2 cellular contexts compared by ENCODE assay signal in the genomic region with DNA sequence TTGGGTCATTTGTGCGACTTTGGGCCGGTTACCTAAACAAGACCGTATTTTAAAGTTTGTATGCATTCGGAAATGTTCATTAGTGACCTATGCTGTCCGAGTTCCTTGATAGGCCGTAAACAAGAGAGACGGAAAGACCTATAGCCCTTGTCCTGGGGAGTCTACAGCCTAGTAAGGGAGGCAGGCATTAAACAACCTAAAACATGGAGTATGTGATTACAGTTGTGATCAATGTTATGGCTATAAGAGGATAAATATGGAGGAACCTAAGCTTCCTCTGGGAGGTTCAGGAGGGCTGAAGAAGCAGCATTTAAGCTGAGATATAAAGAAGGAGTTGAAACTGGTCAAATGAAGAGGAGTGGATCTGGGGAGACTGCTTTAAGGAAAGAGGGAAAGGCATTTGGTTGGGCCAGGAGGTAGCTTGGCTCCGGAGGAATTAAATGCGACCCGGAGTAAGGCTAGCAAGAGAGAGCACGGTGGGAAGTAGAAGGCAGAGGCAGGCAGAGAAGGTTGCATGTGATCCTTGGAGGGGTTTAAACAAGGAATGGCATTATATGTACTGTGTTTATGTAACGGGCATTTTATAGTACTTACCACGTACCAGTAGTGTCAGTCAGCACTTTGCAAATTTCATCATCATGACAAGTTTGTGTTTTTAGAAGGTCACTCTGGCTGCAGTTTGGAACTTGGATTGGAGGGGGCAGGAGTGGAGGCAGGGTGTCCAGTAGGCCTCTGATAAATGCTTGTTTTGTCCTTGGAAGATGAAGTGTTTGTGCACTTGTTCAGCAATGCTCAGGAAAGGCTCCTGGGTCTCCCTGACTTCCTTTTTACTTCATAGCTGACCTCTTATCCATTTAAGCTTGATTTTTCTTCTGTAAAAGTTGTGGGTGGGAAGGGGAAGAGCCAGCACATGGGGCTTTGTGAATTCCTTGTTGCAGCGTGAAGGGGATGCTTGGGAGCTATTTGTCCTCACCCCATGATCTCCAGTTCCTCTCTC.
A peak's percentile ranks its signal among the peaks of the same experiment; 100 is the strongest.
TF ChIP-seq lines count a peak whose summit lies in the region.

No MANE protein-coding gene starts in this region.

TF ChIP-seq in WTC11, 78 proteins besides CTCF, POLR2A, EP300 and RAD21:
- peak; percentile 71 for TF ChIP-seq GABPB1 (CRISPR knock-in tag; IDR thresholded peaks at IDR 0.05)
- TF ChIP-seq, protein P1, sequence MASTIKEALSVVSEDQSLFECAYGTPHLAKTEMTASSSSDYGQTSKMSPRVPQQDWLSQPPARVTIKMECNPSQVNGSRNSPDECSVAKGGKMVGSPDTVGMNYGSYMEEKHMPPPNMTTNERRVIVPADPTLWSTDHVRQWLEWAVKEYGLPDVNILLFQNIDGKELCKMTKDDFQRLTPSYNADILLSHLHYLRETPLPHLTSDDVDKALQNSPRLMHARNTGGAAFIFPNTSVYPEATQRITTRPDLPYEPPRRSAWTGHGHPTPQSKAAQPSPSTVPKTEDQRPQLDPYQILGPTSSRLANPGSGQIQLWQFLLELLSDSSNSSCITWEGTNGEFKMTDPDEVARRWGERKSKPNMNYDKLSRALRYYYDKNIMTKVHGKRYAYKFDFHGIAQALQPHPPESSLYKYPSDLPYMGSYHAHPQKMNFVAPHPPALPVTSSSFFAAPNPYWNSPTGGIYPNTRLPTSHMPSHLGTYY (CRISPR knock-in tag; IDR thresholded peaks at IDR 0.05), result no peak

TF ChIP-seq in HepG2, 621 proteins besides CTCF, POLR2A, EP300 and RAD21 (continues in another document):
- TF ChIP-seq, protein P2, sequence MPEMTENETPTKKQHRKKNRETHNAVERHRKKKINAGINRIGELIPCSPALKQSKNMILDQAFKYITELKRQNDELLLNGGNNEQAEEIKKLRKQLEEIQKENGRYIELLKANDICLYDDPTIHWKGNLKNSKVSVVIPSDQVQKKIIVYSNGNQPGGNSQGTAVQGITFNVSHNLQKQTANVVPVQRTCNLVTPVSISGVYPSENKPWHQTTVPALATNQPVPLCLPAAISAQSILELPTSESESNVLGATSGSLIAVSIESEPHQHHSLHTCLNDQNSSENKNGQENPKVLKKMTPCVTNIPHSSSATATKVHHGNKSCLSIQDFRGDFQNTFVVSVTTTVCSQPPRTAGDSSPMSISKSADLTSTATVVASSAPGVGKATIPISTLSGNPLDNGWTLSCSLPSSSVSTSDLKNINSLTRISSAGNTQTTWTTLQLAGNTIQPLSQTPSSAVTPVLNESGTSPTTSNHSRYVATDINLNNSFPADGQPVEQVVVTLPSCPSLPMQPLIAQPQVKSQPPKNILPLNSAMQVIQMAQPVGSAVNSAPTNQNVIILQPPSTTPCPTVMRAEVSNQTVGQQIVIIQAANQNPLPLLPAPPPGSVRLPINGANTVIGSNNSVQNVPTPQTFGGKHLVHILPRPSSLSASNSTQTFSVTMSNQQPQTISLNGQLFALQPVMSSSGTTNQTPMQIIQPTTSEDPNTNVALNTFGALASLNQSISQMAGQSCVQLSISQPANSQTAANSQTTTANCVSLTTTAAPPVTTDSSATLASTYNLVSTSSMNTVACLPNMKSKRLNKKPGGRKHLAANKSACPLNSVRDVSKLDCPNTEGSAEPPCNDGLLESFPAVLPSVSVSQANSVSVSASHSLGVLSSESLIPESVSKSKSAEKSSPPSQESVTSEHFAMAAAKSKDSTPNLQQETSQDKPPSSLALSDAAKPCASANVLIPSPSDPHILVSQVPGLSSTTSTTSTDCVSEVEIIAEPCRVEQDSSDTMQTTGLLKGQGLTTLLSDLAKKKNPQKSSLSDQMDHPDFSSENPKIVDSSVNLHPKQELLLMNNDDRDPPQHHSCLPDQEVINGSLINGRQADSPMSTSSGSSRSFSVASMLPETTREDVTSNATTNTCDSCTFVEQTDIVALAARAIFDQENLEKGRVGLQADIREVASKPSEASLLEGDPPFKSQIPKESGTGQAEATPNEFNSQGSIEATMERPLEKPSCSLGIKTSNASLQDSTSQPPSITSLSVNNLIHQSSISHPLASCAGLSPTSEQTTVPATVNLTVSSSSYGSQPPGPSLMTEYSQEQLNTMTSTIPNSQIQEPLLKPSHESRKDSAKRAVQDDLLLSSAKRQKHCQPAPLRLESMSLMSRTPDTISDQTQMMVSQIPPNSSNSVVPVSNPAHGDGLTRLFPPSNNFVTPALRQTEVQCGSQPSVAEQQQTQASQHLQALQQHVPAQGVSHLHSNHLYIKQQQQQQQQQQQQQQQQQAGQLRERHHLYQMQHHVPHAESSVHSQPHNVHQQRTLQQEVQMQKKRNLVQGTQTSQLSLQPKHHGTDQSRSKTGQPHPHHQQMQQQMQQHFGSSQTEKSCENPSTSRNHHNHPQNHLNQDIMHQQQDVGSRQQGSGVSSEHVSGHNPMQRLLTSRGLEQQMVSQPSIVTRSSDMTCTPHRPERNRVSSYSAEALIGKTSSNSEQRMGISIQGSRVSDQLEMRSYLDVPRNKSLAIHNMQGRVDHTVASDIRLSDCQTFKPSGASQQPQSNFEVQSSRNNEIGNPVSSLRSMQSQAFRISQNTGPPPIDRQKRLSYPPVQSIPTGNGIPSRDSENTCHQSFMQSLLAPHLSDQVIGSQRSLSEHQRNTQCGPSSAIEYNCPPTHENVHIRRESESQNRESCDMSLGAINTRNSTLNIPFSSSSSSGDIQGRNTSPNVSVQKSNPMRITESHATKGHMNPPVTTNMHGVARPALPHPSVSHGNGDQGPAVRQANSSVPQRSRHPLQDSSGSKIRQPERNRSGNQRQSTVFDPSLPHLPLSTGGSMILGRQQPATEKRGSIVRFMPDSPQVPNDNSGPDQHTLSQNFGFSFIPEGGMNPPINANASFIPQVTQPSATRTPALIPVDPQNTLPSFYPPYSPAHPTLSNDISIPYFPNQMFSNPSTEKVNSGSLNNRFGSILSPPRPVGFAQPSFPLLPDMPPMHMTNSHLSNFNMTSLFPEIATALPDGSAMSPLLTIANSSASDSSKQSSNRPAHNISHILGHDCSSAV (CRISPR knock-in tag; IDR thresholded peaks at IDR 0.05; ENCODE audit: borderline replicate concordance), result no peak; the same call in 1 of the 2 replicates
- TF ChIP-seq MXI1 (IDR thresholded peaks at IDR 0.05; ENCODE audit: borderline replicate concordance, low read depth, low read length), result no peak
- TF ChIP-seq, protein P3, sequence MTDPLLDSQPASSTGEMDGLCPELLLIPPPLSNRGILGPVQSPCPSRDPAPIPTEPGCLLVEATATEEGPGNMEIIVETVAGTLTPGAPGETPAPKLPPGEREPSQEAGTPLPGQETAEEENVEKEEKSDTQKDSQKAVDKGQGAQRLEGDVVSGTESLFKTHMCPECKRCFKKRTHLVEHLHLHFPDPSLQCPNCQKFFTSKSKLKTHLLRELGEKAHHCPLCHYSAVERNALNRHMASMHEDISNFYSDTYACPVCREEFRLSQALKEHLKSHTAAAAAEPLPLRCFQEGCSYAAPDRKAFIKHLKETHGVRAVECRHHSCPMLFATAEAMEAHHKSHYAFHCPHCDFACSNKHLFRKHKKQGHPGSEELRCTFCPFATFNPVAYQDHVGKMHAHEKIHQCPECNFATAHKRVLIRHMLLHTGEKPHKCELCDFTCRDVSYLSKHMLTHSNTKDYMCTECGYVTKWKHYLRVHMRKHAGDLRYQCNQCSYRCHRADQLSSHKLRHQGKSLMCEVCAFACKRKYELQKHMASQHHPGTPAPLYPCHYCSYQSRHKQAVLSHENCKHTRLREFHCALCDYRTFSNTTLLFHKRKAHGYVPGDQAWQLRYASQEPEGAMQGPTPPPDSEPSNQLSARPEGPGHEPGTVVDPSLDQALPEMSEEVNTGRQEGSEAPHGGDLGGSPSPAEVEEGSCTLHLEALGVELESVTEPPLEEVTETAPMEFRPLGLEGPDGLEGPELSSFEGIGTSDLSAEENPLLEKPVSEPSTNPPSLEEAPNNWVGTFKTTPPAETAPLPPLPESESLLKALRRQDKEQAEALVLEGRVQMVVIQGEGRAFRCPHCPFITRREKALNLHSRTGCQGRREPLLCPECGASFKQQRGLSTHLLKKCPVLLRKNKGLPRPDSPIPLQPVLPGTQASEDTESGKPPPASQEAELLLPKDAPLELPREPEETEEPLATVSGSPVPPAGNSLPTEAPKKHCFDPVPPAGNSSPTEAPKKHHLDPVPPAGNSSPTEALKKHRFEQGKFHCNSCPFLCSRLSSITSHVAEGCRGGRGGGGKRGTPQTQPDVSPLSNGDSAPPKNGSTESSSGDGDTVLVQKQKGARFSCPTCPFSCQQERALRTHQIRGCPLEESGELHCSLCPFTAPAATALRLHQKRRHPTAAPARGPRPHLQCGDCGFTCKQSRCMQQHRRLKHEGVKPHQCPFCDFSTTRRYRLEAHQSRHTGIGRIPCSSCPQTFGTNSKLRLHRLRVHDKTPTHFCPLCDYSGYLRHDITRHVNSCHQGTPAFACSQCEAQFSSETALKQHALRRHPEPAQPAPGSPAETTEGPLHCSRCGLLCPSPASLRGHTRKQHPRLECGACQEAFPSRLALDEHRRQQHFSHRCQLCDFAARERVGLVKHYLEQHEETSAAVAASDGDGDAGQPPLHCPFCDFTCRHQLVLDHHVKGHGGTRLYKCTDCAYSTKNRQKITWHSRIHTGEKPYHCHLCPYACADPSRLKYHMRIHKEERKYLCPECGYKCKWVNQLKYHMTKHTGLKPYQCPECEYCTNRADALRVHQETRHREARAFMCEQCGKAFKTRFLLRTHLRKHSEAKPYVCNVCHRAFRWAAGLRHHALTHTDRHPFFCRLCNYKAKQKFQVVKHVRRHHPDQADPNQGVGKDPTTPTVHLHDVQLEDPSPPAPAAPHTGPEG (CRISPR knock-in tag; IDR thresholded peaks at IDR 0.05), result peak; percentile 6; the same call in 1 of the 2 replicates
- 0 out of 2 replicates have a peak, but pooled peaks have one; percentile 8 for TF ChIP-seq KLF6 (CRISPR knock-in tag; IDR thresholded peaks at IDR 0.05)
- TF ChIP-seq SCMH1 (CRISPR knock-in tag; IDR thresholded peaks at IDR 0.05; ENCODE audit: borderline replicate concordance), result no peak
- TF ChIP-seq MTF2 (CRISPR knock-in tag; IDR thresholded peaks at IDR 0.05; ENCODE audit: borderline replicate concordance), result peak; percentile 4; the same call in 1 of the 2 replicates
- TF ChIP-seq ZNF331 (CRISPR knock-in tag; IDR thresholded peaks at IDR 0.05), result no peak
- peak; percentile 10; the same call in 1 of the 2 replicates for TF ChIP-seq TBP (CRISPR knock-in tag; IDR thresholded peaks at IDR 0.05)
- no peak for TF ChIP-seq SKI (IDR thresholded peaks at IDR 0.05; ENCODE audit: partially characterized antibody)
- TF ChIP-seq, protein P4, sequence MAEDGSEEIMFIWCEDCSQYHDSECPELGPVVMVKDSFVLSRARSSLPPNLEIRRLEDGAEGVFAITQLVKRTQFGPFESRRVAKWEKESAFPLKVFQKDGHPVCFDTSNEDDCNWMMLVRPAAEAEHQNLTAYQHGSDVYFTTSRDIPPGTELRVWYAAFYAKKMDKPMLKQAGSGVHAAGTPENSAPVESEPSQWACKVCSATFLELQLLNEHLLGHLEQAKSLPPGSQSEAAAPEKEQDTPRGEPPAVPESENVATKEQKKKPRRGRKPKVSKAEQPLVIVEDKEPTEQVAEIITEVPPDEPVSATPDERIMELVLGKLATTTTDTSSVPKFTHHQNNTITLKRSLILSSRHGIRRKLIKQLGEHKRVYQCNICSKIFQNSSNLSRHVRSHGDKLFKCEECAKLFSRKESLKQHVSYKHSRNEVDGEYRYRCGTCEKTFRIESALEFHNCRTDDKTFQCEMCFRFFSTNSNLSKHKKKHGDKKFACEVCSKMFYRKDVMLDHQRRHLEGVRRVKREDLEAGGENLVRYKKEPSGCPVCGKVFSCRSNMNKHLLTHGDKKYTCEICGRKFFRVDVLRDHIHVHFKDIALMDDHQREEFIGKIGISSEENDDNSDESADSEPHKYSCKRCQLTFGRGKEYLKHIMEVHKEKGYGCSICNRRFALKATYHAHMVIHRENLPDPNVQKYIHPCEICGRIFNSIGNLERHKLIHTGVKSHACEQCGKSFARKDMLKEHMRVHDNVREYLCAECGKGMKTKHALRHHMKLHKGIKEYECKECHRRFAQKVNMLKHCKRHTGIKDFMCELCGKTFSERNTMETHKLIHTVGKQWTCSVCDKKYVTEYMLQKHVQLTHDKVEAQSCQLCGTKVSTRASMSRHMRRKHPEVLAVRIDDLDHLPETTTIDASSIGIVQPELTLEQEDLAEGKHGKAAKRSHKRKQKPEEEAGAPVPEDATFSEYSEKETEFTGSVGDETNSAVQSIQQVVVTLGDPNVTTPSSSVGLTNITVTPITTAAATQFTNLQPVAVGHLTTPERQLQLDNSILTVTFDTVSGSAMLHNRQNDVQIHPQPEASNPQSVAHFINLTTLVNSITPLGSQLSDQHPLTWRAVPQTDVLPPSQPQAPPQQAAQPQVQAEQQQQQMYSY (CRISPR knock-in tag; IDR thresholded peaks at IDR 0.05), result no peak
- TF ChIP-seq, protein P5, sequence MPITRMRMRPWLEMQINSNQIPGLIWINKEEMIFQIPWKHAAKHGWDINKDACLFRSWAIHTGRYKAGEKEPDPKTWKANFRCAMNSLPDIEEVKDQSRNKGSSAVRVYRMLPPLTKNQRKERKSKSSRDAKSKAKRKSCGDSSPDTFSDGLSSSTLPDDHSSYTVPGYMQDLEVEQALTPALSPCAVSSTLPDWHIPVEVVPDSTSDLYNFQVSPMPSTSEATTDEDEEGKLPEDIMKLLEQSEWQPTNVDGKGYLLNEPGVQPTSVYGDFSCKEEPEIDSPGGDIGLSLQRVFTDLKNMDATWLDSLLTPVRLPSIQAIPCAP (CRISPR knock-in tag; IDR thresholded peaks at IDR 0.05; ENCODE audit: low read depth), result no peak
- 0 out of 2 replicates have a peak, but pooled peaks have one; percentile 15 for TF ChIP-seq ZNF552 (CRISPR knock-in tag; IDR thresholded peaks at IDR 0.05; ENCODE audit: borderline replicate concordance)
- TF ChIP-seq ZNF607 (CRISPR knock-in tag; IDR thresholded peaks at IDR 0.05; ENCODE audit: borderline replicate concordance), result 0 out of 2 replicates have a peak, but pooled peaks have one; percentile 9
- no peak for TF ChIP-seq SOX5 (CRISPR knock-in tag; IDR thresholded peaks at IDR 0.05; ENCODE audit: borderline replicate concordance)
- no peak for TF ChIP-seq ZMYM2 (CRISPR knock-in tag; IDR thresholded peaks at IDR 0.05)
- TF ChIP-seq, protein P6, sequence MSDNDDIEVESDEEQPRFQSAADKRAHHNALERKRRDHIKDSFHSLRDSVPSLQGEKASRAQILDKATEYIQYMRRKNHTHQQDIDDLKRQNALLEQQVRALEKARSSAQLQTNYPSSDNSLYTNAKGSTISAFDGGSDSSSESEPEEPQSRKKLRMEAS (IDR thresholded peaks at IDR 0.05), result no peak
- no peak for TF ChIP-seq ZBTB1 (CRISPR knock-in tag; IDR thresholded peaks at IDR 0.05; ENCODE audit: borderline replicate concordance)
- TF ChIP-seq, protein P7, sequence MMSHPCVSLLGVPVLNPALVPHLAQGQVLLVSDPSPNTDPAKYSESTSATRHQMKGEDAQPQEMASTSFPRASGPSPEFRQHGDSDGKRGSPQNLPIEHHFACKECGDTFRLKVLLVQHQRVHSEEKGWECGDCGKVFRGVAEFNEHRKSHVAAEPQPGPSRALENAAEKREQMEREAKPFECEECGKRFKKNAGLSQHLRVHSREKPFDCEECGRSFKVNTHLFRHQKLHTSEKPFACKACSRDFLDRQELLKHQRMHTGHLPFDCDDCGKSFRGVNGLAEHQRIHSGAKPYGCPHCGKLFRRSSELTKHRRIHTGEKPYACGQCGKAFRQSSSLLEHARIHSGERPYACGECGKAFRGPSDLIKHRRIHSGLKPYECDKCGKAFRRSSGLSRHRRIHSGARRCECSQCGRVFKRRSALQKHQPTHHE (CRISPR knock-in tag; IDR thresholded peaks at IDR 0.05; ENCODE audit: borderline replicate concordance), result peak; percentile 9; the same call in 1 of the 2 replicates
- TF ChIP-seq, protein P8, sequence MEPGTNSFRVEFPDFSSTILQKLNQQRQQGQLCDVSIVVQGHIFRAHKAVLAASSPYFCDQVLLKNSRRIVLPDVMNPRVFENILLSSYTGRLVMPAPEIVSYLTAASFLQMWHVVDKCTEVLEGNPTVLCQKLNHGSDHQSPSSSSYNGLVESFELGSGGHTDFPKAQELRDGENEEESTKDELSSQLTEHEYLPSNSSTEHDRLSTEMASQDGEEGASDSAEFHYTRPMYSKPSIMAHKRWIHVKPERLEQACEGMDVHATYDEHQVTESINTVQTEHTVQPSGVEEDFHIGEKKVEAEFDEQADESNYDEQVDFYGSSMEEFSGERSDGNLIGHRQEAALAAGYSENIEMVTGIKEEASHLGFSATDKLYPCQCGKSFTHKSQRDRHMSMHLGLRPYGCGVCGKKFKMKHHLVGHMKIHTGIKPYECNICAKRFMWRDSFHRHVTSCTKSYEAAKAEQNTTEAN (CRISPR knock-in tag; conservative IDR thresholded peaks at IDR 0.05), result no peak
